Comparison of ENCODE assay signal across 1 cellular context in the genomic region with DNA sequence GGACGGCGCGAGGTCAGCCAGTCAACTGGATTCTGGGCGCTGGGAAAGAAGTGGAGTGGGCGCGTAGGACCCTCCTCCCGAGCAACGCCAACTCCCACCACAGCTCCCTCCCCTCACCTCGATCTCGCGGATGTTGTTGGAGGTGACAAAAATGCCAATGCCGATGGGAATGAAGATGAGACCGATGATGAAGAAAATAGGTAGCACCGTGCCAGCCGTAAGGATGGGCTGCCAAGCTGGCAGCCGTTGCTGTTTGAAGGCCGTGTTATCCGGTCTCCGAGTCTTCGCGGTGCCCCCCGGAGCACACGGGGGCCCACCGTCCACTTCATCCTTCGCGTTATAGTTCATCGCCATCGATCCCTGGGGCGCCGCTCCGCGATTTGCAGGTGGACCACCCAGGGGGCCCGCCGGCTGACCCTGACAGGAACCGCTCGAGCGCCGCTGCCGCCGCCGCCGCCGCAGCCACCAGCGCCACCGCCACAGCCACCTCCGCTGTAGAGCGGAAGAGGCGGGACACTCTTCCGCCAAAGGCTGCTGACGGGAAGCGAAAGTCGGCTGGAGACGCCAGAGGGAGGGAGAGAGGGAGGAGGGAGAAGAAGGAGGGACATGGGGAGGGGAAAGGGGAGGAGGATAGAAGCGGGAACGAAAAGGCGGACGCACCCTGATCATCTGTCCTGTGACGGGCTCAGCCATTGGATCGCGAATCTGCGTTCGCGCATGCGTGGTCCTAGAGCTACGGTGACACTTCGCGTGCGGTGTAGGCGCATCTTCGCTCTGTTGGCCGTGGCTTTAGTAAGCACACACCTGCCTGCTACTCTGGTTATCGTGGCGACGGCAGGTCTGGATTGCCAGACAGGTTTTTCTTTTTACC.
A peak's percentile ranks its signal among the peaks of the same experiment; 100 is the strongest.
TF ChIP-seq lines count a peak whose summit lies in the region.

A gene (minus strand): TSS at position 508 of the 871 bp plus-strand sequence. CDS start 154 bp downstream, at position 354.

TF ChIP-seq in K562, 482 proteins besides CTCF, POLR2A, EP300 and RAD21 (continued from another document and continues in another):
- TF ChIP-seq, protein P1, sequence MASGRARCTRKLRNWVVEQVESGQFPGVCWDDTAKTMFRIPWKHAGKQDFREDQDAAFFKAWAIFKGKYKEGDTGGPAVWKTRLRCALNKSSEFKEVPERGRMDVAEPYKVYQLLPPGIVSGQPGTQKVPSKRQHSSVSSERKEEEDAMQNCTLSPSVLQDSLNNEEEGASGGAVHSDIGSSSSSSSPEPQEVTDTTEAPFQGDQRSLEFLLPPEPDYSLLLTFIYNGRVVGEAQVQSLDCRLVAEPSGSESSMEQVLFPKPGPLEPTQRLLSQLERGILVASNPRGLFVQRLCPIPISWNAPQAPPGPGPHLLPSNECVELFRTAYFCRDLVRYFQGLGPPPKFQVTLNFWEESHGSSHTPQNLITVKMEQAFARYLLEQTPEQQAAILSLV (tag; IDR thresholded peaks at IDR 0.05), result no peak
- no peak for TF ChIP-seq TCF7L2 (IDR thresholded peaks at IDR 0.05; ENCODE audit: low read depth, low read length)
- TF ChIP-seq, protein P2, sequence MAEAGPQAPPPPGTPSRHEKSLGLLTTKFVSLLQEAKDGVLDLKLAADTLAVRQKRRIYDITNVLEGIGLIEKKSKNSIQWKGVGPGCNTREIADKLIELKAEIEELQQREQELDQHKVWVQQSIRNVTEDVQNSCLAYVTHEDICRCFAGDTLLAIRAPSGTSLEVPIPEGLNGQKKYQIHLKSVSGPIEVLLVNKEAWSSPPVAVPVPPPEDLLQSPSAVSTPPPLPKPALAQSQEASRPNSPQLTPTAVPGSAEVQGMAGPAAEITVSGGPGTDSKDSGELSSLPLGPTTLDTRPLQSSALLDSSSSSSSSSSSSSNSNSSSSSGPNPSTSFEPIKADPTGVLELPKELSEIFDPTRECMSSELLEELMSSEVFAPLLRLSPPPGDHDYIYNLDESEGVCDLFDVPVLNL (CRISPR knock-in tag; IDR thresholded peaks at IDR 0.05; ENCODE audit: low read depth), result 0 out of 2 replicates have a peak, but pooled peaks have one; percentile 16
- TF ChIP-seq, protein P3, sequence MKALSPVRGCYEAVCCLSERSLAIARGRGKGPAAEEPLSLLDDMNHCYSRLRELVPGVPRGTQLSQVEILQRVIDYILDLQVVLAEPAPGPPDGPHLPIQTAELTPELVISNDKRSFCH (CRISPR knock-in tag; IDR thresholded peaks at IDR 0.05), result no peak
- TF ChIP-seq, protein P3 (tag; IDR thresholded peaks at IDR 0.05), result 0 out of 2 replicates have a peak, but pooled peaks have one; percentile 56
- peak; percentile 96 for TF ChIP-seq HDGF (IDR thresholded peaks at IDR 0.05)
- TF ChIP-seq, protein P4, sequence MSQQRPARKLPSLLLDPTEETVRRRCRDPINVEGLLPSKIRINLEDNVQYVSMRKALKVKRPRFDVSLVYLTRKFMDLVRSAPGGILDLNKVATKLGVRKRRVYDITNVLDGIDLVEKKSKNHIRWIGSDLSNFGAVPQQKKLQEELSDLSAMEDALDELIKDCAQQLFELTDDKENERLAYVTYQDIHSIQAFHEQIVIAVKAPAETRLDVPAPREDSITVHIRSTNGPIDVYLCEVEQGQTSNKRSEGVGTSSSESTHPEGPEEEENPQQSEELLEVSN (IDR thresholded peaks at IDR 0.05; ENCODE audit: borderline replicate concordance in 1 of 2, extremely low read depth in 1 of 2, insufficient read depth in 1 of 2, insufficient read length in 1 of 2, low read depth in 1 of 2, low read length in 1 of 2, poor library complexity in 1 of 2, severe bottlenecking in 1 of 2), result peak; percentile 69 to 84
- peak; percentile 93 for TF ChIP-seq RBBP5 (IDR thresholded peaks at IDR 0.05; ENCODE audit: borderline replicate concordance, insufficient read depth, low read length, poor library complexity, severe bottlenecking)
- no peak for TF ChIP-seq STAT5A (IDR thresholded peaks at IDR 0.05; ENCODE audit: borderline replicate concordance, low read length)
- peak; percentile 40; the same call in 1 of the 2 replicates for TF ChIP-seq SMAD4 (CRISPR knock-in tag; conservative IDR thresholded peaks at IDR 0.05)
- TF ChIP-seq FOXM1 (IDR thresholded peaks at IDR 0.05; ENCODE audit: low read depth), result no peak
- no peak for TF ChIP-seq FOXM1 (CRISPR knock-in tag; IDR thresholded peaks at IDR 0.05; ENCODE audit: low read depth)
- TF ChIP-seq CSDE1 (IDR thresholded peaks at IDR 0.05), result no peak
- no peak for TF ChIP-seq ZNF124 (CRISPR knock-in tag; IDR thresholded peaks at IDR 0.05)
- no peak for TF ChIP-seq ZNF507 (tag; conservative IDR thresholded peaks at IDR 0.05)
- TF ChIP-seq NONO (IDR thresholded peaks at IDR 0.05; ENCODE audit: low read depth in 2 of 2, low read length in 1 of 2), result no peak
- no peak for TF ChIP-seq CBFB (CRISPR knock-in tag; IDR thresholded peaks at IDR 0.05)
- TF ChIP-seq ZEB2 (IDR thresholded peaks at IDR 0.05), result peak; percentile 92
- TF ChIP-seq, protein P5, sequence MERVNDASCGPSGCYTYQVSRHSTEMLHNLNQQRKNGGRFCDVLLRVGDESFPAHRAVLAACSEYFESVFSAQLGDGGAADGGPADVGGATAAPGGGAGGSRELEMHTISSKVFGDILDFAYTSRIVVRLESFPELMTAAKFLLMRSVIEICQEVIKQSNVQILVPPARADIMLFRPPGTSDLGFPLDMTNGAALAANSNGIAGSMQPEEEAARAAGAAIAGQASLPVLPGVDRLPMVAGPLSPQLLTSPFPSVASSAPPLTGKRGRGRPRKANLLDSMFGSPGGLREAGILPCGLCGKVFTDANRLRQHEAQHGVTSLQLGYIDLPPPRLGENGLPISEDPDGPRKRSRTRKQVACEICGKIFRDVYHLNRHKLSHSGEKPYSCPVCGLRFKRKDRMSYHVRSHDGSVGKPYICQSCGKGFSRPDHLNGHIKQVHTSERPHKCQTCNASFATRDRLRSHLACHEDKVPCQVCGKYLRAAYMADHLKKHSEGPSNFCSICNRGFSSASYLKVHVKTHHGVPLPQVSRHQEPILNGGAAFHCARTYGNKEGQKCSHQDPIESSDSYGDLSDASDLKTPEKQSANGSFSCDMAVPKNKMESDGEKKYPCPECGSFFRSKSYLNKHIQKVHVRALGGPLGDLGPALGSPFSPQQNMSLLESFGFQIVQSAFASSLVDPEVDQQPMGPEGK (CRISPR knock-in tag; IDR thresholded peaks at IDR 0.05; ENCODE audit: borderline replicate concordance), result no peak
- peak; percentile 66 for TF ChIP-seq MEIS2 (IDR thresholded peaks at IDR 0.05; ENCODE audit: partially characterized antibody)
- TF ChIP-seq, protein P6, sequence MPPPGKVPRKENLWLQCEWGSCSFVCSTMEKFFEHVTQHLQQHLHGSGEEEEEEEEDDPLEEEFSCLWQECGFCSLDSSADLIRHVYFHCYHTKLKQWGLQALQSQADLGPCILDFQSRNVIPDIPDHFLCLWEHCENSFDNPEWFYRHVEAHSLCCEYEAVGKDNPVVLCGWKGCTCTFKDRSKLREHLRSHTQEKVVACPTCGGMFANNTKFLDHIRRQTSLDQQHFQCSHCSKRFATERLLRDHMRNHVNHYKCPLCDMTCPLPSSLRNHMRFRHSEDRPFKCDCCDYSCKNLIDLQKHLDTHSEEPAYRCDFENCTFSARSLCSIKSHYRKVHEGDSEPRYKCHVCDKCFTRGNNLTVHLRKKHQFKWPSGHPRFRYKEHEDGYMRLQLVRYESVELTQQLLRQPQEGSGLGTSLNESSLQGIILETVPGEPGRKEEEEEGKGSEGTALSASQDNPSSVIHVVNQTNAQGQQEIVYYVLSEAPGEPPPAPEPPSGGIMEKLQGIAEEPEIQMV (tag; conservative IDR thresholded peaks at IDR 0.05; ENCODE audit: low read depth), result no peak
- TF ChIP-seq RBM17 (IDR thresholded peaks at IDR 0.05; ENCODE audit: borderline replicate concordance, low read depth, low read length), result no peak
- peak; percentile 82 for TF ChIP-seq CXXC5 (CRISPR knock-in tag; IDR thresholded peaks at IDR 0.05)
- peak; percentile 39 for TF ChIP-seq FOXJ2 (tag; IDR thresholded peaks at IDR 0.05)
- TF ChIP-seq BACH1 (tag; IDR thresholded peaks at IDR 0.05), result no peak
- TF ChIP-seq ZNF212 (CRISPR knock-in tag; IDR thresholded peaks at IDR 0.05), result no peak
- TF ChIP-seq, protein P7, sequence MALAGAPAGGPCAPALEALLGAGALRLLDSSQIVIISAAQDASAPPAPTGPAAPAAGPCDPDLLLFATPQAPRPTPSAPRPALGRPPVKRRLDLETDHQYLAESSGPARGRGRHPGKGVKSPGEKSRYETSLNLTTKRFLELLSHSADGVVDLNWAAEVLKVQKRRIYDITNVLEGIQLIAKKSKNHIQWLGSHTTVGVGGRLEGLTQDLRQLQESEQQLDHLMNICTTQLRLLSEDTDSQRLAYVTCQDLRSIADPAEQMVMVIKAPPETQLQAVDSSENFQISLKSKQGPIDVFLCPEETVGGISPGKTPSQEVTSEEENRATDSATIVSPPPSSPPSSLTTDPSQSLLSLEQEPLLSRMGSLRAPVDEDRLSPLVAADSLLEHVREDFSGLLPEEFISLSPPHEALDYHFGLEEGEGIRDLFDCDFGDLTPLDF (CRISPR knock-in tag; IDR thresholded peaks at IDR 0.05), result no peak
- 0 out of 2 replicates have a peak, but pooled peaks have one; percentile 54 for TF ChIP-seq EHMT2 (IDR thresholded peaks at IDR 0.05)
- TF ChIP-seq SMARCE1 (IDR thresholded peaks at IDR 0.05), result no peak
- TF ChIP-seq ERF (CRISPR knock-in tag; IDR thresholded peaks at IDR 0.05), result no peak
- TF ChIP-seq PHF20 (IDR thresholded peaks at IDR 0.05; ENCODE audit: partially characterized antibody), result peak; percentile 85
- TF ChIP-seq, protein P8, sequence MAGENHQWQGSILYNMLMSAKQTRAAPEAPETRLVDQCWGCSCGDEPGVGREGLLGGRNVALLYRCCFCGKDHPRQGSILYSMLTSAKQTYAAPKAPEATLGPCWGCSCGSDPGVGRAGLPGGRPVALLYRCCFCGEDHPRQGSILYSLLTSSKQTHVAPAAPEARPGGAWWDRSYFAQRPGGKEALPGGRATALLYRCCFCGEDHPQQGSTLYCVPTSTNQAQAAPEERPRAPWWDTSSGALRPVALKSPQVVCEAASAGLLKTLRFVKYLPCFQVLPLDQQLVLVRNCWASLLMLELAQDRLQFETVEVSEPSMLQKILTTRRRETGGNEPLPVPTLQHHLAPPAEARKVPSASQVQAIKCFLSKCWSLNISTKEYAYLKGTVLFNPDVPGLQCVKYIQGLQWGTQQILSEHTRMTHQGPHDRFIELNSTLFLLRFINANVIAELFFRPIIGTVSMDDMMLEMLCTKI (IDR thresholded peaks at IDR 0.05; ENCODE audit: partially characterized antibody), result no peak
- peak; percentile 68 for TF ChIP-seq TAF9B (IDR thresholded peaks at IDR 0.05; ENCODE audit: partially characterized antibody)
- peak; percentile 46 for TF ChIP-seq ELF1 (tag; IDR thresholded peaks at IDR 0.05)
- peak; percentile 22 for TF ChIP-seq HMGN3 (IDR thresholded peaks at IDR 0.05; ENCODE audit: borderline replicate concordance, extremely low read depth, insufficient read length, low read depth, low read length)
- no peak for TF ChIP-seq ZNF696 (CRISPR knock-in tag; conservative IDR thresholded peaks at IDR 0.05)
- TF ChIP-seq, protein P9, sequence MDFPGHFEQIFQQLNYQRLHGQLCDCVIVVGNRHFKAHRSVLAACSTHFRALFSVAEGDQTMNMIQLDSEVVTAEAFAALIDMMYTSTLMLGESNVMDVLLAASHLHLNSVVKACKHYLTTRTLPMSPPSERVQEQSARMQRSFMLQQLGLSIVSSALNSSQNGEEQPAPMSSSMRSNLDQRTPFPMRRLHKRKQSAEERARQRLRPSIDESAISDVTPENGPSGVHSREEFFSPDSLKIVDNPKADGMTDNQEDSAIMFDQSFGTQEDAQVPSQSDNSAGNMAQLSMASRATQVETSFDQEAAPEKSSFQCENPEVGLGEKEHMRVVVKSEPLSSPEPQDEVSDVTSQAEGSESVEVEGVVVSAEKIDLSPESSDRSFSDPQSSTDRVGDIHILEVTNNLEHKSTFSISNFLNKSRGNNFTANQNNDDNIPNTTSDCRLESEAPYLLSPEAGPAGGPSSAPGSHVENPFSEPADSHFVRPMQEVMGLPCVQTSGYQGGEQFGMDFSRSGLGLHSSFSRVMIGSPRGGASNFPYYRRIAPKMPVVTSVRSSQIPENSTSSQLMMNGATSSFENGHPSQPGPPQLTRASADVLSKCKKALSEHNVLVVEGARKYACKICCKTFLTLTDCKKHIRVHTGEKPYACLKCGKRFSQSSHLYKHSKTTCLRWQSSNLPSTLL (IDR thresholded peaks at IDR 0.05), result no peak
- no peak for TF ChIP-seq GTF2A2 (tag; IDR thresholded peaks at IDR 0.05)
- no peak for TF ChIP-seq ZNF121 (CRISPR knock-in tag; conservative IDR thresholded peaks at IDR 0.05)
- TF ChIP-seq NUFIP1 (IDR thresholded peaks at IDR 0.05; ENCODE audit: partially characterized antibody), result no peak
- no peak for TF ChIP-seq ZNF282 (CRISPR knock-in tag; IDR thresholded peaks at IDR 0.05)
- no peak for TF ChIP-seq FOXK1 (CRISPR knock-in tag; IDR thresholded peaks at IDR 0.05; ENCODE audit: borderline replicate concordance)
- TF ChIP-seq NRF1 (conservative IDR thresholded peaks at IDR 0.05 in 1 of 2, IDR thresholded peaks at IDR 0.05 in 1 of 2), result peak; percentile 91 to 93
- no peak for TF ChIP-seq ZNF3 (CRISPR knock-in tag; IDR thresholded peaks at IDR 0.05)
- TF ChIP-seq MED1 (CRISPR knock-in tag; IDR thresholded peaks at IDR 0.05; ENCODE audit: borderline replicate concordance), result no peak
- TF ChIP-seq, protein P10, sequence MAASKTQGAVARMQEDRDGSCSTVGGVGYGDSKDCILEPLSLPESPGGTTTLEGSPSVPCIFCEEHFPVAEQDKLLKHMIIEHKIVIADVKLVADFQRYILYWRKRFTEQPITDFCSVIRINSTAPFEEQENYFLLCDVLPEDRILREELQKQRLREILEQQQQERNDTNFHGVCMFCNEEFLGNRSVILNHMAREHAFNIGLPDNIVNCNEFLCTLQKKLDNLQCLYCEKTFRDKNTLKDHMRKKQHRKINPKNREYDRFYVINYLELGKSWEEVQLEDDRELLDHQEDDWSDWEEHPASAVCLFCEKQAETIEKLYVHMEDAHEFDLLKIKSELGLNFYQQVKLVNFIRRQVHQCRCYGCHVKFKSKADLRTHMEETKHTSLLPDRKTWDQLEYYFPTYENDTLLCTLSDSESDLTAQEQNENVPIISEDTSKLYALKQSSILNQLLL (CRISPR knock-in tag; IDR thresholded peaks at IDR 0.05; ENCODE audit: borderline replicate concordance), result no peak
- peak; percentile 81 for TF ChIP-seq RB1 (IDR thresholded peaks at IDR 0.05; ENCODE audit: low read depth)
- no peak for TF ChIP-seq ZKSCAN3 (CRISPR knock-in tag; IDR thresholded peaks at IDR 0.05)
- peak; percentile 91 for TF ChIP-seq C11orf30 (IDR thresholded peaks at IDR 0.05; ENCODE audit: low read depth)
- TF ChIP-seq, protein P11, sequence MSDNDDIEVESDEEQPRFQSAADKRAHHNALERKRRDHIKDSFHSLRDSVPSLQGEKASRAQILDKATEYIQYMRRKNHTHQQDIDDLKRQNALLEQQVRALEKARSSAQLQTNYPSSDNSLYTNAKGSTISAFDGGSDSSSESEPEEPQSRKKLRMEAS (CRISPR knock-in tag; IDR thresholded peaks at IDR 0.05), result peak; percentile 60
- peak; percentile 66; the same call in 1 of the 2 replicates for TF ChIP-seq XRCC5 (IDR thresholded peaks at IDR 0.05; ENCODE audit: low read depth, low read length)
